8 cellular contexts compared by ENCODE assay signal in genomic region chr1:169491845-169492281, GRCh38. TPM values are rescaled to one million over a fixed set of nuclear protein-coding genes. Genes with fewer than 3 reads are reported as not detected.
DNase-seq lines count a peak whose midpoint lies in the region; ATAC-seq, FAIRE-seq and TF ChIP-seq lines count a peak whose summit lies in the region.

No MANE protein-coding gene starts in this region.

- TF ChIP-seq POLR2A in GM18505 (IDR thresholded peaks at IDR 0.05; ENCODE audit: borderline replicate concordance, extremely low read depth, insufficient read depth, insufficient read length) = no peak

- FAIRE-seq in kidney (lab: Jason Lieb, UNC) = no peak

- no peaks in the 10 kb centered on the region for H3K4me1 ChIP-seq in kidney (ENCODE audit: control insufficient read depth in 1 of 2, insufficient read depth in 1 of 2, low read depth in 1 of 2, low read length in 2 of 2)

- no peaks in the 10 kb centered on the region for H3K36me3 ChIP-seq in kidney (ENCODE audit: control insufficient read depth in 1 of 2, insufficient read depth in 2 of 2, low read length in 2 of 2)

- no peaks in the 10 kb centered on the region for H3K9me3 ChIP-seq in kidney (ENCODE audit: control insufficient read depth in 1 of 2, low read length in 2 of 2)

- no peak overlapping the region for H3K27ac ChIP-seq in kidney (ENCODE audit: low read depth in 2 of 2, low read length in 2 of 2)

- ATAC-seq in GM18505 (IDR thresholded peaks at IDR 0.05; ENCODE audit: unreplicated experiment) = peak; percentile 49
- ATAC-seq in GM21381 (IDR thresholded peaks at IDR 0.05; ENCODE audit: unreplicated experiment) = peak; percentile 52
- ATAC-seq in HG03432 (IDR thresholded peaks at IDR 0.05; ENCODE audit: unreplicated experiment) = peak; percentile 77

- TF ChIP-seq CTCF in foreskin fibroblast (IDR thresholded peaks at IDR 0.05; ENCODE audit: low read depth, low read length) = no peak
- no peak for TF ChIP-seq CTCF in kidney (IDR thresholded peaks at IDR 0.05; ENCODE audit: borderline replicate concordance, extremely low read depth, insufficient read depth)

- intact Hi-C loops in kidney (cut with DNase I) = no loop called here

- no peak overlapping the region for H3K9ac ChIP-seq in kidney (ENCODE audit: low read length in 2 of 2)

- H3K4me3 ChIP-seq in foreskin fibroblast (ENCODE audit: low read depth in 1 of 2, low read length in 2 of 2) (no peak overlapping the region), kidney (ENCODE audit: low read length in 2 of 2) (no peak overlapping the region)

- peak; percentile 26 to 36 for DNase-seq in foreskin fibroblast
- no peak for DNase-seq in kidney
- no peak for DNase-seq in globus pallidus (ENCODE audit: low spot score)
- no peak for DNase-seq in NK-92 treated with Interleukin-12 subunit alpha and Interleukin-12 subunit beta, amount 100 ng/mL, for 24 hours (lab: John Stamatoyannopoulos, UW)
- DNase-seq in mucosa of gallbladder (ENCODE audit: low spot score) = no peak

RNA-seq across cellular contexts. Expression of gene SLC19A2, which starts 6.1 kb away (rescaled TPM):
- total RNA-seq in kidney = 7.8 TPM
- polyA plus RNA-seq in kidney (ENCODE audit: insufficient read depth, low read depth, low replicate concordance) = 10.9 TPM
- total RNA-seq in mucosa of gallbladder = 29.0 TPM

Comparison
In these comparisons a context has a peak if more than half of its experiments do, and no peak if none do; other contexts are left out.
1. DNase-seq: peak in foreskin fibroblast (2 of 2); none in kidney (single experiment), globus pallidus (single experiment), NK-92 treated with Interleukin-12 subunit alpha and Interleukin-12 subunit beta, amount 100 ng/mL, for 24 hours (single experiment) and mucosa of gallbladder (single experiment).
2. Peak in every context shown above with its lines, with median percentiles within 50 percentile points of each other: ATAC-seq.